ENCODE assay signal across 1 cellular context in the genomic region with DNA sequence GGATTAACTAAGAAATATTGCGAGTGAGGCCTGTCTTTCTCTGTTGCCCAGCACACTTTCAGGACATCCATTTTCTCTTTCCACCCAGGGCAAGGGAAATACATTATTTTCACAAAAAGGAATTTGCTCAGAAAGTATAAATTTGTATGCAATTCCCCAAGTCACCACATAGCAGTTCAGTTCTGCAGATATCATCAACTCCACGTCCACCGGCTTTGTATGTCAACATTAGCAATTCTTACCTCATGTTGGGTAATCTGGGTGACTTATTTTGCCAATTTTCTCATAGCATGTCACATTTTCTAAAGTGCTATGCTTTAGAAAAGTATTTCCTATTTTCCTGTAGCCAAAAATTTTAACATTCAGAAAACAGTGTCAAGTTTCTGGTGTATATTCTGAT.
TF ChIP-seq lines count a peak whose summit lies in the region.

No MANE protein-coding gene starts in this region.

TF ChIP-seq in HCT116, 20 proteins besides CTCF, POLR2A, EP300 and RAD21 (continued from another document):
- TF ChIP-seq FOSL1 (IDR thresholded peaks at IDR 0.05; ENCODE audit: low read depth) (no peak), POLR2AphosphoS5 (IDR thresholded peaks at IDR 0.05; ENCODE audit: low read depth, low read length) (no peak), ZBTB33 (IDR thresholded peaks at IDR 0.05; ENCODE audit: extremely low read depth, insufficient replicate concordance, low read length) (no peak), EZH2 (IDR thresholded peaks at IDR 0.05) (no peak), CEBPB (IDR thresholded peaks at IDR 0.05; ENCODE audit: low read depth) (no peak), EGR1 (IDR thresholded peaks at IDR 0.05; ENCODE audit: low read depth) (no peak)
- TF ChIP-seq, protein P1, sequence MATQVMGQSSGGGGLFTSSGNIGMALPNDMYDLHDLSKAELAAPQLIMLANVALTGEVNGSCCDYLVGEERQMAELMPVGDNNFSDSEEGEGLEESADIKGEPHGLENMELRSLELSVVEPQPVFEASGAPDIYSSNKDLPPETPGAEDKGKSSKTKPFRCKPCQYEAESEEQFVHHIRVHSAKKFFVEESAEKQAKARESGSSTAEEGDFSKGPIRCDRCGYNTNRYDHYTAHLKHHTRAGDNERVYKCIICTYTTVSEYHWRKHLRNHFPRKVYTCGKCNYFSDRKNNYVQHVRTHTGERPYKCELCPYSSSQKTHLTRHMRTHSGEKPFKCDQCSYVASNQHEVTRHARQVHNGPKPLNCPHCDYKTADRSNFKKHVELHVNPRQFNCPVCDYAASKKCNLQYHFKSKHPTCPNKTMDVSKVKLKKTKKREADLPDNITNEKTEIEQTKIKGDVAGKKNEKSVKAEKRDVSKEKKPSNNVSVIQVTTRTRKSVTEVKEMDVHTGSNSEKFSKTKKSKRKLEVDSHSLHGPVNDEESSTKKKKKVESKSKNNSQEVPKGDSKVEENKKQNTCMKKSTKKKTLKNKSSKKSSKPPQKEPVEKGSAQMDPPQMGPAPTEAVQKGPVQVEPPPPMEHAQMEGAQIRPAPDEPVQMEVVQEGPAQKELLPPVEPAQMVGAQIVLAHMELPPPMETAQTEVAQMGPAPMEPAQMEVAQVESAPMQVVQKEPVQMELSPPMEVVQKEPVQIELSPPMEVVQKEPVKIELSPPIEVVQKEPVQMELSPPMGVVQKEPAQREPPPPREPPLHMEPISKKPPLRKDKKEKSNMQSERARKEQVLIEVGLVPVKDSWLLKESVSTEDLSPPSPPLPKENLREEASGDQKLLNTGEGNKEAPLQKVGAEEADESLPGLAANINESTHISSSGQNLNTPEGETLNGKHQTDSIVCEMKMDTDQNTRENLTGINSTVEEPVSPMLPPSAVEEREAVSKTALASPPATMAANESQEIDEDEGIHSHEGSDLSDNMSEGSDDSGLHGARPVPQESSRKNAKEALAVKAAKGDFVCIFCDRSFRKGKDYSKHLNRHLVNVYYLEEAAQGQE (IDR thresholded peaks at IDR 0.05; ENCODE audit: low read depth) = no peak
